12 cellular contexts compared by ENCODE assay signal in genomic region chr3:72413228-72413627, GRCh38. TPM values are rescaled to one million over a fixed set of nuclear protein-coding genes. Genes with fewer than 3 reads are reported as not detected.
DNase-seq lines count a peak whose midpoint lies in the region; ATAC-seq and TF ChIP-seq lines count a peak whose summit lies in the region.
"Had no signal": no experiment of that assay in that cellular context is flagged by ENCODE, and none has a peak within 500 bp of the region (broad histone marks: within the 10 kb centered on the region; RNA-seq: fewer than 3 reads in every experiment).

No MANE protein-coding gene starts in this region.

- no TSS peak for BruUV-seq in mammary epithelial cell (replicated peaks; lab: Mats Ljungman, UMichigan)

- H3K27ac ChIP-seq in mammary epithelial cell (ENCODE audit: insufficient read depth, low read depth, low read length) (no peak overlapping the region), breast epithelium (no peak overlapping the region), caudate nucleus (ENCODE audit: low read depth, low read length) (peak overlapping the region; percentile 58), tibial nerve (peak overlapping the region; percentile 21 to 91 (median 72))
- H3K27ac ChIP-seq: ascending aorta, esophagus squamous epithelium had no signal

- TF ChIP-seq EP300 in tibial nerve (IDR thresholded peaks at IDR 0.05): peak; percentile 12 to 54

- H3K79me2 ChIP-seq in mammary epithelial cell (ENCODE audit: insufficient read depth, low read length): peaks cover 100% of the 10 kb centered on the region

- no peaks in the 10 kb centered on the region for H3K27me3 ChIP-seq in mammary epithelial cell (ENCODE audit: insufficient read depth, low read length)
- no peaks in the 10 kb centered on the region for H3K27me3 ChIP-seq in breast epithelium
- no peaks in the 10 kb centered on the region for H3K27me3 ChIP-seq in tibial nerve
- H3K27me3 ChIP-seq in HAP-1 (ENCODE audit: low read depth): no peaks in the 10 kb centered on the region
- H3K27me3 ChIP-seq: ascending aorta, esophagus squamous epithelium had no signal

- dilution Hi-C loops in mammary epithelial cell (cut with HindIII; ENCODE audit: low sequenced_read_pairs): no loop called here

- in situ Hi-C loops in mammary epithelial cell (cut with MboI; ENCODE audit: low sequenced_read_pairs in 2 of 2): no loop called here
- in situ Hi-C loops in HAP-1 (cut with MboI; ENCODE audit: low sequenced_read_pairs): no loop called here

- intact Hi-C loops in mammary epithelial cell (cut with micrococcal nuclease): no loop called here
- intact Hi-C loops in breast epithelium (cut with DNase I; ENCODE audit: low total_unique reads): no loop called here

- H3K36me3 ChIP-seq in mammary epithelial cell (ENCODE audit: insufficient read depth, low read length) (no peaks in the 10 kb centered on the region), breast epithelium (no peaks in the 10 kb centered on the region), tibial nerve (no peaks in the 10 kb centered on the region), HAP-1 (replicated peaks) (no peaks in the 10 kb centered on the region)
- H3K36me3 ChIP-seq: ascending aorta, esophagus squamous epithelium had no signal

- WGBS in mammary epithelial cell (ENCODE audit: low coverage, missing lambda C conversion rate): 77% methylated on average over 4 of the region's 4 CpGs
- WGBS in tibial nerve, 2 donors: 34 to 44% methylated on average over 4 of the region's 4 CpGs

- H2AFZ ChIP-seq in mammary epithelial cell (ENCODE audit: low read depth, low read length): no peak overlapping the region

- CTCF ChIA-PET in mammary epithelial cell (lab: Charles Lee; ENCODE audit: low non-redundant PET): no interaction called here

- no peak overlapping the region for H3K4me2 ChIP-seq in mammary epithelial cell (ENCODE audit: insufficient read depth, low read depth, low read length)

- TF ChIP-seq POLR2A in breast epithelium (IDR thresholded peaks at IDR 0.05): no peak
- no peak for TF ChIP-seq POLR2A in tibial nerve (IDR thresholded peaks at IDR 0.05)

- H3K4me3 ChIP-seq in mammary epithelial cell (replicated peaks in 1 of 3; ENCODE audit: insufficient read depth in 1 of 3, low read depth in 2 of 3, low read length in 3 of 3): no peak overlapping the region
- no peak overlapping the region for H3K4me3 ChIP-seq in breast epithelium
- no peak overlapping the region for H3K4me3 ChIP-seq in tibial nerve
- H3K4me3 ChIP-seq in HAP-1: no peak overlapping the region
- H3K4me3 ChIP-seq: ascending aorta, esophagus squamous epithelium had no signal

- DNase-seq in mammary epithelial cell: peak; percentile 39
- DNase-seq in breast epithelium (ENCODE audit: low spot score in 2 of 2): no peak
- peak in 7 of 61 donors; percentile 5 to 49 (median 17) for DNase-seq in caudate nucleus (lab: John Stamatoyannopoulos, UW)
- peak; percentile 69 for DNase-seq in inferior parietal cortex (ENCODE audit: extremely low spot score)
- no peak for DNase-seq in tibial nerve (ENCODE audit: low spot score in 2 of 2)
- DNase-seq in DMS53 (lab: John Stamatoyannopoulos, UW): no peak
- DNase-seq in HAP-1 (ENCODE audit: low spot score in 2 of 2): no peak
- DNase-seq: esophagus squamous epithelium, NCI-H2107, T-helper 17 cell had no signal

- no peaks in the 10 kb centered on the region for H4K20me1 ChIP-seq in mammary epithelial cell (ENCODE audit: insufficient read depth, low read length)

- no peak for ATAC-seq in HG02852 (IDR thresholded peaks at IDR 0.05; ENCODE audit: unreplicated experiment)

- H3K9ac ChIP-seq in mammary epithelial cell (ENCODE audit: insufficient read depth, low read length): no peak overlapping the region

- H3K4me1 ChIP-seq in mammary epithelial cell (ENCODE audit: insufficient read depth, low read length): peaks cover 24% of the 10 kb centered on the region
- no peaks in the 10 kb centered on the region for H3K4me1 ChIP-seq in breast epithelium
- peaks cover 0 to 70% (median 29%) of the 10 kb centered on the region in 4 donors for H3K4me1 ChIP-seq in tibial nerve
- peaks cover 6% of the 10 kb centered on the region; the same call in 1 of the 2 replicates for H3K4me1 ChIP-seq in HAP-1

- no peak for TF ChIP-seq CTCF in mammary epithelial cell (conservative IDR thresholded peaks at IDR 0.05 in 1 of 2, IDR thresholded peaks at IDR 0.05 in 1 of 2; ENCODE audit: extremely low read depth in 1 of 2, insufficient read depth in 1 of 2, low read depth in 1 of 2, low read length in 2 of 2)
- TF ChIP-seq CTCF in breast epithelium (IDR thresholded peaks at IDR 0.05): no peak
- TF ChIP-seq CTCF in tibial nerve (IDR thresholded peaks at IDR 0.05): no peak

- H3K9me3 ChIP-seq in mammary epithelial cell (replicated peaks; ENCODE audit: insufficient read depth, low read length): no peaks in the 10 kb centered on the region
- no peaks in the 10 kb centered on the region for H3K9me3 ChIP-seq in breast epithelium
- no peaks in the 10 kb centered on the region for H3K9me3 ChIP-seq in tibial nerve
- no peaks in the 10 kb centered on the region for H3K9me3 ChIP-seq in HAP-1
- H3K9me3 ChIP-seq: ascending aorta, esophagus squamous epithelium had no signal

RNA-seq across cellular contexts. Expression of gene RYBP, which starts 33.2 kb away (rescaled TPM):
- total RNA-seq in mammary epithelial cell: 10 to 100 TPM; 11.0 to 12.4 TPM
- polyA plus RNA-seq in mammary epithelial cell: 5.2 TPM
- polyA minus RNA-seq in mammary epithelial cell: 5.3 TPM
- 10 to 100 TPM in 2 of 3 donors, 1 to 10 TPM in 1; 9.4 to 15.5 (median 11.8) TPM for total RNA-seq in breast epithelium
- total RNA-seq in tibial nerve: 10 to 100 TPM in 3 of 4 donors, 1 to 10 TPM in 1; 9.3 to 14.6 (median 12.0) TPM

Comparison
In these comparisons a context has a peak if more than half of its experiments do, and no peak if none do; other contexts are left out.
1. DNase-seq: peak in mammary epithelial cell (single experiment) and inferior parietal cortex (single experiment); none in breast epithelium (0 of 2), tibial nerve (0 of 2), DMS53 (single experiment) and HAP-1 (0 of 2).
2. H3K27ac ChIP-seq: peak in caudate nucleus (single experiment) and tibial nerve (4 of 4); none in mammary epithelial cell (single experiment) and breast epithelium (0 of 2).